Comparison of ENCODE assay signal across 9 cellular contexts in the genomic region with DNA sequence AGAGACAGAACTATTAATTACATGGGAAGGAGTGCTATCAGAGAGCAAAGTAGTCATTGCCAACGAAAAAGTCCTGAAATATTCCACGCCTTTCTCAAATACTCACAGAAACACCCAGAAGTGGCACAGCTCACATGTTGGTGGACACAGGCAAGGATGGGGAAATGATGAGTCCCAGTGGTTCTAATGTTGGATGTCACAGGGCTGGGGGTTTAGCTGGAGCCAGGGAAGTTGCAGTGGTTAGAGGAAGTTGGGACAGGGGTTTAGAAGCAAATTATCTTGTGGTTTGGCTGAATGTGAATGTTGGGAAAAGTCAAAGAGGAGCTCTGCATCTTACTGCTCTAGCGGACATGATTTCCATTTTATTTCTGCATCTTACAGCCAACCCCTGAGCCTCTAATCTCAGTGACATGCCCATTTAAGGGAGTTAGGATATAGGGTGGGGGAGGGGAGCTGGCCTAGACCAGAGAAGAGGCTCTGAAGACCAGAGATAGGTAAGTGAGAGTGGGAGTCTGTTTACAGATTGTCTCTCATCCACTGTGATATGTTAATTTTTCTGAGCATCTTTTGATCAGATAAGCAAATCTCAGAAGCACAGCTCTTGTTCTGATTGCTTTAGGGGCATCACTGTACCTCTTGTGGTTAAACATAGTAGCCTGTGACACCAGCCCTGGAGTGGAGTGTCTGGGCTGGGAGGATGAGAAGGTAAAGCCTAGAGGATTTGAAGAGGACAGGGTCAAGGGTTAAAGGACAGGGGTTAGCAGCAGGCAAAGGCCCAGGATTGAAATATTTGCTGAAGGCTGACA. TPM values are rescaled to one million over a fixed set of nuclear protein-coding genes. Genes with fewer than 3 reads are reported as not detected.
DNase-seq lines count a peak whose midpoint lies in the region; FAIRE-seq and TF ChIP-seq lines count a peak whose summit lies in the region.
"Had no signal": no experiment of that assay in that cellular context is flagged by ENCODE, and none has a peak within 500 bp of the region (broad histone marks: within the 10 kb centered on the region; RNA-seq: fewer than 3 reads in every experiment).

No MANE protein-coding gene starts in this region.

- H3K9me3 Mint-ChIP-seq in astrocyte (ENCODE audit: unreplicated experiment): no peaks in the 10 kb centered on the region
- peaks cover 2% of the 10 kb centered on the region for H3K9me3 Mint-ChIP-seq in neural crest cell

- H3K36me3 Mint-ChIP-seq in astrocyte (ENCODE audit: low read depth, unreplicated experiment): peaks cover 5% of the 10 kb centered on the region
- H3K36me3 Mint-ChIP-seq in neural crest cell (ENCODE audit: low read depth): peaks cover 2% of the 10 kb centered on the region

- H3K27me3 ChIP-seq in KMS-11 (ENCODE audit: insufficient read depth, low read depth) (no peaks in the 10 kb centered on the region), astrocyte (ENCODE audit: insufficient read depth, low read length) (no peaks in the 10 kb centered on the region)

- H3K9ac ChIP-seq in KMS-11 (peak overlapping the region; percentile 25; the same call in 1 of the 2 replicates), astrocyte (ENCODE audit: low read length) (no peak overlapping the region)

- peaks cover 77% of the 10 kb centered on the region for H3K79me2 ChIP-seq in KMS-11 (ENCODE audit: insufficient read depth, low read depth)
- no peaks in the 10 kb centered on the region for H3K79me2 ChIP-seq in astrocyte (ENCODE audit: insufficient read depth, low read length)

- H3K9me3 ChIP-seq in astrocyte (ENCODE audit: insufficient read depth, low read depth, low read length): no peaks in the 10 kb centered on the region

- H3K36me3 ChIP-seq in KMS-11 (ENCODE audit: insufficient read depth): no peaks in the 10 kb centered on the region
- H3K36me3 ChIP-seq in astrocyte (ENCODE audit: insufficient read depth, low read length): no peaks in the 10 kb centered on the region

- peak; percentile 54 for DNase-seq in CD1c-positive myeloid dendritic cell (ENCODE audit: extremely low spot score)
- no peak for DNase-seq in astrocyte (ENCODE audit: low read depth)
- no peak for DNase-seq in neural crest cell (ENCODE audit: low read depth, low spot score)
- no peak for DNase-seq in NCI-H1105 (lab: John Stamatoyannopoulos, UW)
- DNase-seq in caudate nucleus (lab: John Stamatoyannopoulos, UW): no peak
- no peak for DNase-seq in C1 segment of cervical spinal cord (lab: John Stamatoyannopoulos, UW)
- DNase-seq in activated gamma-delta T cell treated with Interleukin-2 at 50 U/mL for 16 hours: no peak
- DNase-seq: NCI-H1930 had no signal

- no peaks in the 10 kb centered on the region for H4K20me1 ChIP-seq in KMS-11 (ENCODE audit: insufficient read depth)
- no peaks in the 10 kb centered on the region for H4K20me1 ChIP-seq in astrocyte (ENCODE audit: insufficient read depth, low read length)

- no peak for FAIRE-seq in astrocyte (lab: Jason Lieb, UNC)

- H3K27me3 Mint-ChIP-seq in astrocyte (ENCODE audit: low read depth, unreplicated experiment) (no peaks in the 10 kb centered on the region), neural crest cell (ENCODE audit: low read depth) (no peaks in the 10 kb centered on the region)

- H3K27ac Mint-ChIP-seq in astrocyte (ENCODE audit: unreplicated experiment): peak overlapping the region; percentile 62
- peak overlapping the region; percentile 74 for H3K27ac Mint-ChIP-seq in neural crest cell (ENCODE audit: unreplicated experiment)

- no peak overlapping the region for H3K4me3 Mint-ChIP-seq in astrocyte (ENCODE audit: unreplicated experiment)
- H3K4me3 Mint-ChIP-seq in neural crest cell: peak overlapping the region; percentile 49

- H3K27ac ChIP-seq in KMS-11: peak overlapping the region; percentile 77
- H3K27ac ChIP-seq in astrocyte (ENCODE audit: low read depth, low read length): no peak overlapping the region
- H3K27ac ChIP-seq in caudate nucleus (ENCODE audit: low read depth, low read length): no peak overlapping the region

- H3K4me3 ChIP-seq in KMS-11 (IDR thresholded peaks at IDR 0.05; ENCODE audit: insufficient read depth, low read depth, low read length) (no peak overlapping the region), astrocyte (ENCODE audit: insufficient read depth, low read depth, low read length) (no peak overlapping the region)

- H2AFZ ChIP-seq in KMS-11 (ENCODE audit: low read depth): no peak overlapping the region
- H2AFZ ChIP-seq in astrocyte (ENCODE audit: low read depth, low read length): no peak overlapping the region

- TF ChIP-seq CTCF in KMS-11 (conservative IDR thresholded peaks at IDR 0.05; ENCODE audit: low read depth, low read length) (no peak), astrocyte (IDR thresholded peaks at IDR 0.05; ENCODE audit: insufficient read depth, low read depth, low read length) (no peak), neural crest cell (conservative IDR thresholded peaks at IDR 0.05) (no peak)

- peaks cover 43% of the 10 kb centered on the region for H3K4me1 Mint-ChIP-seq in astrocyte (ENCODE audit: low read depth, unreplicated experiment)
- peaks cover 87% of the 10 kb centered on the region for H3K4me1 Mint-ChIP-seq in neural crest cell

- H3K4me2 ChIP-seq in KMS-11 (peak overlapping the region; percentile 73), astrocyte (ENCODE audit: low read length) (peak overlapping the region; percentile 14)

- H3K4me1 ChIP-seq in KMS-11 (ENCODE audit: low read depth, poor library complexity, severe bottlenecking) (peaks cover 99% of the 10 kb centered on the region), astrocyte (ENCODE audit: insufficient read depth, low read length) (peaks cover 16% of the 10 kb centered on the region)

RNA-seq across cellular contexts. Expression of gene SETBP1, which starts 43.5 kb away (rescaled TPM):
- total RNA-seq in astrocyte (8.5 and 12.4 TPM in 2 replicates), neural crest cell (38.9 and 39.3 TPM in 2 replicates)
